ENCODE assay signal across 9 cellular contexts in the genomic region with DNA sequence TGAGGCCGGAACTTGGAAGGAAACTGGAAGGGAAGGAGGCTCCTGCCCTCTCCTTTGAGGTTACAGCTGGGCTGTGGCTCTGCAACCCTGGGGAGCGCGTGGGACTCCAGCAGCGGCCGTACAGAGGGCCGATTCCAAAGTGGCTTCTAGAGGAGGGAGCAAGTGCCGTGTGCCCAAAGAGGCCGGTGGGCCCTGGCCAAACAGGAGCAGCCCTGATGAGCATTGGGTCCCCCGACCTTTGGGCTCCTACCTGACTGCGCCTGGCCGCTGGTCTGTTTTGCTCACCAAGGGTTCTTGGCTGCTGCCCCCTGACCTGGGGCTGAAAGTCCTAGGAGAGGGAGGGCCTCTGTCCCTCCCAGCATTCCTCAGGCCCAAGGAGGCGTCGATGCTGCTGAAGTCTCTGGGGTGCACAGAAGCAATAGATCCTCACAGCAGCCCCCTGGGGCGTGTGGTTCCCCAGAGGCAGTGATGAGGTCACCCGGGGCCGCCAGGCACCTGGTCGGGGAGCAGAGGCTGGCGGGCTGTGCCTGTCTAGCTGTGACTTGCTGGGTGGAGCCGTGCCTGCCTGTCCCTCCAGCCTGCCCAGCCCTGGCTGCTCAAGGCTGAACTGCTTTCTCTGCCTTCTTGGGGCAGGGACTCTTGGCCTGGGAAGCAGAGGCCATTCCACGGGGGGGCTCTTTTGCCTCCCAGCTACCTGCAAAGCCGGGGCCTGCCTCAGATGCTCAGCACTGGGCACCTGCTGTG. TPM values are rescaled to one million over a fixed set of nuclear protein-coding genes. Genes with fewer than 3 reads are reported as not detected.
DNase-seq lines count a peak whose midpoint lies in the region; ATAC-seq and TF ChIP-seq lines count a peak whose summit lies in the region.
"Had no signal": no experiment of that assay in that cellular context is flagged by ENCODE, and none has a peak within 500 bp of the region (broad histone marks: within the 10 kb centered on the region; RNA-seq: fewer than 3 reads in every experiment).

No MANE protein-coding gene starts in this region.

- H3K9me3 Mint-ChIP-seq in H9 (no peaks in the 10 kb centered on the region), nephron progenitor cell (no peaks in the 10 kb centered on the region)
- no peaks in the 10 kb centered on the region for H3K9me3 Mint-ChIP-seq in activated T-helper 17 cell treated with anti-CD3 and anti-CD28 coated beads, Interleukin-2, amount 50 U/mL, for 72 hours

- H3K9ac ChIP-seq in H9 (ENCODE audit: extremely low read depth, insufficient read length, low read length): no peak overlapping the region

- no peak for ATAC-seq in activated T-helper 17 cell treated with anti-CD3 and anti-CD28 coated beads, Interleukin-2, amount 50 U/mL, for 72 hours (replicated peaks)
- ATAC-seq in HG03025 (IDR thresholded peaks at IDR 0.05; ENCODE audit: low FRiP score, unreplicated experiment): no peak

- DNase-seq in H9: no peak
- no peak for DNase-seq in nephron progenitor cell
- no peak for DNase-seq in cortex of kidney (lab: John Stamatoyannopoulos, UW)
- no peak for DNase-seq in esophagus squamous epithelium (lab: John Stamatoyannopoulos, UW)
- DNase-seq in DMS79 treated with DMSO at 0.1 percent for 48 hours (lab: John Stamatoyannopoulos, UW): no peak
- DNase-seq: dorsolateral prefrontal cortex had no signal

- WGBS in H9 (ENCODE audit: extremely low coverage, insufficient read length, low lambda C conversion rate): no CpG with 5 or more reads among the region's 21 CpGs
- WGBS in esophagus squamous epithelium, 2 donors: 80 to 85% methylated on average over 1 to 4 of the region's 21 CpGs

- H2AFZ ChIP-seq in H9 (ENCODE audit: low read length): no peak overlapping the region

- TF ChIP-seq POLR2A in esophagus squamous epithelium (IDR thresholded peaks at IDR 0.05): no peak

- no peak overlapping the region for H2BK120ac ChIP-seq in H9 (ENCODE audit: low read depth, low read length, poor library complexity, severe bottlenecking)

- H3K23me2 ChIP-seq in H9 (ENCODE audit: insufficient read length, low read depth, low read length, poor library complexity, severe bottlenecking): no peaks in the 10 kb centered on the region

- H3K4me2 ChIP-seq in H9 (ENCODE audit: insufficient read depth, insufficient read length, low read length): no peak overlapping the region

- H3K27ac ChIP-seq in H9 (ENCODE audit: insufficient read length, low read depth, low read length): no peak overlapping the region
- peak overlapping the region in 2 of 4 donors; percentile 4 to 89 for H3K27ac ChIP-seq in esophagus squamous epithelium

- peaks cover 26 to 75% (median 70%) of the 10 kb centered on the region in 3 experiments for H3K36me3 Mint-ChIP-seq in H9 (ENCODE audit: insufficient read depth in 1 of 3, low read depth in 3 of 3)
- peaks cover 100% of the 10 kb centered on the region for H3K36me3 Mint-ChIP-seq in activated T-helper 17 cell treated with anti-CD3 and anti-CD28 coated beads, Interleukin-2, amount 50 U/mL, for 72 hours (ENCODE audit: low read depth)
- H3K36me3 Mint-ChIP-seq in nephron progenitor cell (ENCODE audit: low read depth): peaks cover 60% of the 10 kb centered on the region

- H3K4me1 Mint-ChIP-seq in H9 (peaks cover 9 to 18% of the 10 kb centered on the region in 2 experiments), nephron progenitor cell (peaks cover 65% of the 10 kb centered on the region)
- H3K4me1 Mint-ChIP-seq in activated T-helper 17 cell treated with anti-CD3 and anti-CD28 coated beads, Interleukin-2, amount 50 U/mL, for 72 hours: peaks cover 32% of the 10 kb centered on the region

- no peaks in the 10 kb centered on the region for H3K27me3 Mint-ChIP-seq in H9 (ENCODE audit: low read depth)
- no peaks in the 10 kb centered on the region for H3K27me3 Mint-ChIP-seq in activated T-helper 17 cell treated with anti-CD3 and anti-CD28 coated beads, Interleukin-2, amount 50 U/mL, for 72 hours
- no peaks in the 10 kb centered on the region for H3K27me3 Mint-ChIP-seq in nephron progenitor cell (ENCODE audit: low read depth, poor library complexity)

- H4K91ac ChIP-seq in H9 (ENCODE audit: insufficient read length, low read depth, low read length): no peak overlapping the region

- no peak overlapping the region for H2AK5ac ChIP-seq in H9 (ENCODE audit: insufficient read length, low read length)

- no peaks in the 10 kb centered on the region for H4K20me1 ChIP-seq in H9 (ENCODE audit: control insufficient read depth, insufficient read depth, insufficient read length)

- H3K27me3 ChIP-seq in H9 (ENCODE audit: insufficient read depth, low read length) (no peaks in the 10 kb centered on the region), esophagus squamous epithelium (no peaks in the 10 kb centered on the region)
- H3K27me3 ChIP-seq: dorsolateral prefrontal cortex had no signal

- H3K36me3 ChIP-seq in esophagus squamous epithelium: peaks cover 4 to 77% (median 7%) of the 10 kb centered on the region in 3 donors

- no peak overlapping the region for H4K5ac ChIP-seq in H9 (ENCODE audit: insufficient read length, low read depth, low read length)

- no peak overlapping the region for H2BK12ac ChIP-seq in H9 (ENCODE audit: insufficient read length, low read depth, low read length)

- no peak overlapping the region for H2BK5ac ChIP-seq in H9 (ENCODE audit: insufficient read length, low read length)

- H2BK15ac ChIP-seq in H9 (ENCODE audit: low read depth, low read length): no peak overlapping the region

- H3K14ac ChIP-seq in H9 (ENCODE audit: insufficient read depth, low read length): no peak overlapping the region

- H2BK20ac ChIP-seq in H9 (ENCODE audit: low read depth, low read length, poor library complexity, severe bottlenecking): no peak overlapping the region

- H3K4me3 ChIP-seq in GM12875 (ENCODE audit: low read depth, low read length) (peak overlapping the region; percentile 28), esophagus squamous epithelium (no peak overlapping the region)

- H3K4me3 Mint-ChIP-seq in H9 (no peak overlapping the region), nephron progenitor cell (no peak overlapping the region)
- peak overlapping the region; percentile 83 for H3K4me3 Mint-ChIP-seq in activated T-helper 17 cell treated with anti-CD3 and anti-CD28 coated beads, Interleukin-2, amount 50 U/mL, for 72 hours

- H3K79me1 ChIP-seq in H9 (ENCODE audit: insufficient read depth, low read depth, low read length, poor library complexity, severe bottlenecking): peaks cover 3% of the 10 kb centered on the region

- no peak overlapping the region for H3K56ac ChIP-seq in H9 (ENCODE audit: insufficient read length, low read depth, low read length)

- H3K9me3 ChIP-seq in H9 (ENCODE audit: control insufficient read depth, low read depth, low read length): no peaks in the 10 kb centered on the region
- no peaks in the 10 kb centered on the region for H3K9me3 ChIP-seq in esophagus squamous epithelium

- no peak for TF ChIP-seq CTCF in GM12875 (IDR thresholded peaks at IDR 0.05; ENCODE audit: borderline replicate concordance, insufficient read depth, low read depth, low read length)
- no peak for TF ChIP-seq CTCF in H9 (conservative IDR thresholded peaks at IDR 0.05)
- TF ChIP-seq CTCF in nephron progenitor cell (IDR thresholded peaks at IDR 0.05): no peak
- TF ChIP-seq CTCF in esophagus squamous epithelium (IDR thresholded peaks at IDR 0.05): peak in 1 of 6 experiments; percentile 20

- H3K4ac ChIP-seq in H9 (ENCODE audit: low read depth, low read length): no peak overlapping the region

- H3K27ac Mint-ChIP-seq in H9 (peak overlapping the region; percentile 29 to 90 (median 40); a peak in 2 of 7 replicates), nephron progenitor cell (peak overlapping the region; percentile 59)
- H3K27ac Mint-ChIP-seq in activated T-helper 17 cell treated with anti-CD3 and anti-CD28 coated beads, Interleukin-2, amount 50 U/mL, for 72 hours: peak overlapping the region; percentile 50

- no peaks in the 10 kb centered on the region for H3K4me1 ChIP-seq in H9 (ENCODE audit: insufficient read depth, low read length)
- H3K4me1 ChIP-seq in esophagus squamous epithelium: peaks cover 34 to 84% (median 50%) of the 10 kb centered on the region in 3 donors

- H3K23ac ChIP-seq in H9 (ENCODE audit: insufficient read length, low read depth, low read length): no peak overlapping the region

- H3T11ph ChIP-seq in H9 (ENCODE audit: low read length): no peak overlapping the region

- intact Hi-C loops in esophagus squamous epithelium (cut with DNase I): no loop called here

- no peaks in the 10 kb centered on the region; the same call in 1 of the 2 replicates for H3K79me2 ChIP-seq in H9 (ENCODE audit: insufficient read depth, low read length)

- H4K8ac ChIP-seq in H9 (replicated peaks; ENCODE audit: insufficient read length, low read depth, low read length): no peak overlapping the region

- no peak overlapping the region for H3K18ac ChIP-seq in H9 (ENCODE audit: insufficient read length, low read depth, low read length)

RNA-seq across cellular contexts. Expression of a gene that starts 9.8 kb away (rescaled TPM):
- 66.8 and 67.9 TPM in 2 replicates for total RNA-seq in H9 (2021)
- total RNA-seq in activated T-helper 17 cell treated with anti-CD3 and anti-CD28 coated beads, Interleukin-2, amount 50 U/mL, for 72 hours: 10 to 100 TPM; 63.0 to 64.3 TPM
- total RNA-seq in esophagus squamous epithelium: 10 to 100 TPM in 3 of 4 donors, 1 to 10 TPM in 1; 9.1 to 21.0 (median 13.3) TPM

RNA-seq across cellular contexts. Expression of a gene that starts 49.9 kb away (rescaled TPM):
- total RNA-seq in H9 (2021) (53.1 and 54.8 TPM in 2 replicates), esophagus squamous epithelium (10 to 100 TPM; 24.4 to 42.7 (median 28.3) TPM)
- 10 to 100 TPM; 48.3 to 79.7 TPM for total RNA-seq in activated T-helper 17 cell treated with anti-CD3 and anti-CD28 coated beads, Interleukin-2, amount 50 U/mL, for 72 hours
